ENCODE assay signal across 8 cellular contexts in the genomic region with DNA sequence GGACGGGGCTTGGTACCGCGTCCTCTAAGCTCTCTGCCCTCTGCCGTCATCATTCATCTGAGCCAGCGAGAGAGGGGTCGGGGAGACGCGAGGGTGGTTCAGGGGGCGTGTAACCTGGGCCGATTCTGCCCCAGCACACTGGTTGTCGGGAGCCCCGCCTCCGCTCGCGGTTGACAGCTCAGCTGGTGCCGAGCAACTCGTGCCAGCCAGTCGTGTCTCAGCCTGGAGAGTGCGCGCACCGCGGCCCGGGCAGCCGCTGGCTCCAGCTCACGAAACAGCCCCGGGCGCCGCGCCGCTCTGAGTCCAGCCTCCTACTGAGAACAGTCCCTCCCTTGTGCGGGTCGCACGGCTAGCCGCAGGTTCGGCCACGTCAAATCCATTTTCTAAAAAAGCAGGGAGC. TPM values are rescaled to one million over a fixed set of nuclear protein-coding genes. Genes with fewer than 3 reads are reported as not detected.
DNase-seq lines count a peak whose midpoint lies in the region; FAIRE-seq and TF ChIP-seq lines count a peak whose summit lies in the region.
"Not testable (repeated sequence)": the region's sequence is repeated elsewhere in the genome, so short reads cannot be mapped to it uniquely, and the experiment has no call there.

A gene (plus strand): TSS at position 209 of the 400 bp plus-strand sequence. CDS start 347 bp downstream, outside the sequence.

- peak; percentile 69 for FAIRE-seq in GM12891 (lab: Jason Lieb, UNC)
- FAIRE-seq in frontal cortex (lab: Jason Lieb, UNC), result not testable (repeated sequence)

- WGBS in adipose tissue, 3 donors, result 0% methylated on average over 7 to 14 of the region's 36 CpGs; no CpG with 5 or more reads in 1 of the 3 donors

- POLR2A ChIA-PET in activated CD8-positive, alpha-beta memory T cell treated with anti-CD3 and anti-CD28 coated beads for 36 hours (lab: Charles Lee), result not testable (repeated sequence)

- not testable (repeated sequence) for DNase-seq in GM12891 (ENCODE audit: insufficient read length, low spot score); frontal cortex (ENCODE audit: low spot score in 2 of 2); mucosa of gallbladder (ENCODE audit: low spot score)
- DNase-seq in SJCRH30, result peak in 1 of 2 experiments; percentile 66
- DNase-seq in stimulated activated CD4-positive, alpha-beta T cell treated with anti-CD3 and anti-CD28 coated beads, Interleukin-15, amount 100 ng/mL, for 24 hours, result peak; percentile 32

- not testable (repeated sequence) for H3K27ac ChIP-seq in SJCRH30; adipose tissue (ENCODE audit: low read depth, low read length); temporal lobe (ENCODE audit: low read depth, low read length)

- H3K4me1 ChIP-seq in SJCRH30, result not testable (repeated sequence)

- not testable (repeated sequence) for H3K27me3 ChIP-seq in SJCRH30

- H3K36me3 ChIP-seq in SJCRH30, result not testable (repeated sequence)

- H3K9me3 ChIP-seq in SJCRH30 (replicated peaks), result not testable (repeated sequence)

- CTCF ChIA-PET in activated CD8-positive, alpha-beta memory T cell treated with anti-CD3 and anti-CD28 coated beads for 36 hours (lab: Charles Lee), result not testable (repeated sequence)

- TF ChIP-seq POLR2A in GM12891 (IDR thresholded peaks at IDR 0.05; ENCODE audit: low read depth, low read length), result not testable (repeated sequence)

- H3K4me3 ChIP-seq in SJCRH30, result not testable (repeated sequence)

RNA-seq across cellular contexts. Expression of the gene that starts here (rescaled TPM):
- 6.8 TPM for polyA plus RNA-seq in GM12891 (2012; ENCODE audit: low read depth, missing spikeins)
- total RNA-seq in SJCRH30 (2014; rRNA removed; shearing (Covaris generic)), result 66.9 and 74.3 TPM in 2 replicates
- 10 to 100 TPM; 24.6 to 24.7 TPM for total RNA-seq in activated CD8-positive, alpha-beta memory T cell treated with anti-CD3 and anti-CD28 coated beads for 36 hours
- polyA plus RNA-seq in adipose tissue, result 10 to 100 TPM; 11.7 to 37.3 (median 34.9) TPM
- total RNA-seq in frontal cortex (266 TPM), mucosa of gallbladder (78.2 TPM), temporal lobe (274 TPM)
